8 cellular contexts compared by ENCODE assay signal in the genomic region with DNA sequence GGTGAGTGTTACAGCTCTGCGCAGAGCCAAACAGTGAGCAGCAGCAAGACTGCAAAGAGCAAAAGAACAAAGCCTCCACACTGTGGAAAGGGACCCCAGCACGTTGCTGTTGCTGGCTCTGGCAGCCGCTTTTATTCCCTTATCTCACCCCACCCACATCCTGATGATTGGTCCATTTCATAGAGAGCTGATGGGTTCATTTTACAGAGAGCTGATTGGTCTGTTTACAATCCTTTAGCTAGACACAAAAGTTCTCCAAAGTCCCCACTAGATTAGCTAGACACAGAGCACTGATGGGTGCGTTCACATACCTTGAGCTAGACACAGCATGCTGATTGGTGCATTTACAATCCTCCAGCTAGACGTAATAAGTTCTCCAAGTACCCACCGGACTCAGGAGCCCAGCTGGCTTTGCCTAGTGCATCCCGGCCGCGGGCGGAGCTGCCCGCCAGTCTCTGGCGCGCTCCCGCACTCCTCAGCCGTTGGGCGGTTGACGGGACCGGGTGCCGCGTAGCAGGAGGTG.
DNase-seq lines count a peak whose midpoint lies in the region; ATAC-seq and TF ChIP-seq lines count a peak whose summit lies in the region.
"Not testable (repeated sequence)": the region's sequence is repeated elsewhere in the genome, so short reads cannot be mapped to it uniquely, and the experiment has no call there.

No MANE protein-coding gene starts in this region.

- not testable (repeated sequence) for H3K4me1 ChIP-seq in left ventricle myocardium inferior

- peak overlapping the region; percentile 85 for H3K27ac ChIP-seq in left ventricle myocardium inferior (replicated peaks)

- peak overlapping the region; percentile 74 to 96 (median 92) for H3K27ac Mint-ChIP-seq in brain
- H3K27ac Mint-ChIP-seq in stimulated activated naive B cell treated with anti-CD40 and anti-IgM and Interleukin-4, amounts not matched to agents 10 μg/mL and 1 μg/mL and 100 μg/mL, for 72 hours: peak overlapping the region; percentile 87

- intact Hi-C loops in left ventricle myocardium inferior (cut with micrococcal nuclease): not testable (repeated sequence)

- not testable (repeated sequence) for TF ChIP-seq CTCF in brain (conservative IDR thresholded peaks at IDR 0.05); left ventricle myocardium inferior (IDR thresholded peaks at IDR 0.05; ENCODE audit: borderline replicate concordance)

- H3K9me3 ChIP-seq in left ventricle myocardium inferior (replicated peaks): not testable (repeated sequence)

- H3K4me3 Mint-ChIP-seq in brain: peak overlapping the region; percentile 86 to 95 (median 89)
- peak overlapping the region; percentile 78 to 82 for H3K4me3 Mint-ChIP-seq in stimulated activated naive B cell treated with anti-CD40 and anti-IgM and Interleukin-4, amounts not matched to agents 10 μg/mL and 1 μg/mL and 100 μg/mL, for 72 hours

- H3K36me3 Mint-ChIP-seq in brain; stimulated activated naive B cell treated with anti-CD40 and anti-IgM and Interleukin-4, amounts not matched to agents 10 μg/mL and 1 μg/mL and 100 μg/mL, for 72 hours: not testable (repeated sequence)

- H3K27me3 ChIP-seq in left ventricle myocardium inferior (ENCODE audit: low read depth): not testable (repeated sequence)

- H3K27me3 Mint-ChIP-seq in brain; stimulated activated naive B cell treated with anti-CD40 and anti-IgM and Interleukin-4, amounts not matched to agents 10 μg/mL and 1 μg/mL and 100 μg/mL, for 72 hours: not testable (repeated sequence)

- DNase-seq in DMS153 (lab: John Stamatoyannopoulos, UW) (peak; percentile 98), M059J (ENCODE audit: low read depth) (peak; percentile 94), NOMO-1 treated with DMSO at 0.1 percent for 48 hours (lab: John Stamatoyannopoulos, UW; ENCODE audit: unreplicated experiment) (peak; percentile 62), nucleus accumbens (lab: John Stamatoyannopoulos, UW) (peak in 29 of 56 donors; percentile 1 to 70 (median 26))
- not testable (repeated sequence) for DNase-seq in left ventricle myocardium inferior
- DNase-seq in stimulated activated naive B cell treated with anti-CD40 and anti-IgM and Interleukin-4, amounts not matched to agents 10 μg/mL and 1 μg/mL and 100 μg/mL, for 72 hours: peak; percentile 66

- not testable (repeated sequence) for H3K36me3 ChIP-seq in left ventricle myocardium inferior

- ATAC-seq in activated CD4-positive, CD25-positive, alpha-beta regulatory T cell treated with anti-CD3 and anti-CD28 coated beads, Interleukin-2, amount 50 U/mL, for 24 hours: peak; percentile 63 to 79
- peak; percentile 42 to 78 for ATAC-seq in stimulated activated naive B cell treated with anti-CD40 and anti-IgM and Interleukin-4, amounts not matched to agents 10 μg/mL and 1 μg/mL and 100 μg/mL, for 72 hours (replicated peaks)

- peak overlapping the region; percentile 74 for H3K4me3 ChIP-seq in left ventricle myocardium inferior

- peaks cover 17% of the 10 kb centered on the region for H3K4me1 Mint-ChIP-seq in brain
- not testable (repeated sequence) for H3K4me1 Mint-ChIP-seq in stimulated activated naive B cell treated with anti-CD40 and anti-IgM and Interleukin-4, amounts not matched to agents 10 μg/mL and 1 μg/mL and 100 μg/mL, for 72 hours

- H3K9me3 Mint-ChIP-seq in brain: peaks cover 6 to 11% (median 9%) of the 10 kb centered on the region in 5 experiments
- not testable (repeated sequence) for H3K9me3 Mint-ChIP-seq in stimulated activated naive B cell treated with anti-CD40 and anti-IgM and Interleukin-4, amounts not matched to agents 10 μg/mL and 1 μg/mL and 100 μg/mL, for 72 hours
